In genomic region chr2:217289909-217290283, GRCh38 we compare ENCODE assay signal across 12 cellular contexts.
A peak's percentile ranks its signal among the peaks of the same experiment; 100 is the strongest.
DNase-seq lines count a peak whose midpoint lies in the region; ATAC-seq and TF ChIP-seq lines count a peak whose summit lies in the region.
"Had no signal": no experiment of that assay in that cellular context is flagged by ENCODE, and none has a peak within 500 bp of the region (broad histone marks: within the 10 kb centered on the region; RNA-seq: fewer than 3 reads in every experiment).

No MANE protein-coding gene starts in this region.

- peaks cover 18% of the 10 kb centered on the region for H3K36me3 Mint-ChIP-seq in WTC11
- H3K36me3 Mint-ChIP-seq in activated CD4-positive, alpha-beta T cell treated with anti-CD3 and anti-CD28 coated beads, Interleukin-2, amount 10 ng/mL, durations not matched to agents 24 days and 14 days (ENCODE audit: low read depth) = no peaks in the 10 kb centered on the region
- no peaks in the 10 kb centered on the region for H3K36me3 Mint-ChIP-seq in activated naive CD4-positive, alpha-beta T cell treated with anti-CD3 and anti-CD28 coated beads, Interleukin-2, amount 10 ng/mL, durations not matched to agents 7 days and 5 days
- H3K36me3 Mint-ChIP-seq: activated naive CD4-positive, alpha-beta T cell treated with anti-CD3 and anti-CD28 coated beads, Interleukin-2, amount 50 U/mL, for 24 hours had no signal

- peaks cover 20% of the 10 kb centered on the region for H3K9me3 Mint-ChIP-seq in WTC11
- H3K9me3 Mint-ChIP-seq in activated CD4-positive, alpha-beta T cell treated with anti-CD3 and anti-CD28 coated beads, Interleukin-2, amount 10 ng/mL, durations not matched to agents 24 days and 14 days = peaks cover 10% of the 10 kb centered on the region
- H3K9me3 Mint-ChIP-seq in activated naive CD4-positive, alpha-beta T cell treated with anti-CD3 and anti-CD28 coated beads, Interleukin-2, amount 10 ng/mL, durations not matched to agents 7 days and 5 days = no peaks in the 10 kb centered on the region
- H3K9me3 Mint-ChIP-seq: activated naive CD4-positive, alpha-beta T cell treated with anti-CD3 and anti-CD28 coated beads, Interleukin-2, amount 50 U/mL, for 24 hours had no signal

- intact Hi-C loops in posterior cingulate gyrus (cut with DNase I) = no loop called here
- intact Hi-C loops in activated CD4-positive, alpha-beta T cell treated with anti-CD3 and anti-CD28 coated beads, Interleukin-2, amount 10 ng/mL, durations not matched to agents 24 days and 14 days (cut with micrococcal nuclease) = no loop called here

- peak overlapping the region; percentile 5; the same call in 1 of the 2 replicates for H3K4me3 Mint-ChIP-seq in WTC11
- no peak overlapping the region for H3K4me3 Mint-ChIP-seq in activated CD4-positive, alpha-beta T cell treated with anti-CD3 and anti-CD28 coated beads, Interleukin-2, amount 10 ng/mL, durations not matched to agents 24 days and 14 days
- no peak overlapping the region for H3K4me3 Mint-ChIP-seq in activated naive CD4-positive, alpha-beta T cell treated with anti-CD3 and anti-CD28 coated beads, Interleukin-2, amount 10 ng/mL, durations not matched to agents 7 days and 5 days
- H3K4me3 Mint-ChIP-seq: activated naive CD4-positive, alpha-beta T cell treated with anti-CD3 and anti-CD28 coated beads, Interleukin-2, amount 50 U/mL, for 24 hours had no signal

- CTCF ChIA-PET in WTC11 (lab: Charles Lee) = no interaction called here
- CTCF ChIA-PET in activated naive CD4-positive, alpha-beta T cell treated with anti-CD3 and anti-CD28 coated beads, Interleukin-2, amount 10 ng/mL, durations not matched to agents 7 days and 5 days (lab: Charles Lee) = no interaction called here

- peaks cover 16% of the 10 kb centered on the region for H3K4me1 Mint-ChIP-seq in WTC11
- no peaks in the 10 kb centered on the region for H3K4me1 Mint-ChIP-seq in activated CD4-positive, alpha-beta T cell treated with anti-CD3 and anti-CD28 coated beads, Interleukin-2, amount 10 ng/mL, durations not matched to agents 24 days and 14 days
- no peaks in the 10 kb centered on the region for H3K4me1 Mint-ChIP-seq in activated naive CD4-positive, alpha-beta T cell treated with anti-CD3 and anti-CD28 coated beads, Interleukin-2, amount 10 ng/mL, durations not matched to agents 7 days and 5 days
- H3K4me1 Mint-ChIP-seq: activated naive CD4-positive, alpha-beta T cell treated with anti-CD3 and anti-CD28 coated beads, Interleukin-2, amount 50 U/mL, for 24 hours had no signal

- DNase-seq in COR-L47 (lab: John Stamatoyannopoulos, UW) (peak; percentile 72), NCI-H1436 (lab: John Stamatoyannopoulos, UW) (peak; percentile 86), WTC11 (ENCODE audit: low spot score) (no peak), islet precursor cell (peak; percentile 92), posterior cingulate gyrus (no peak)
- DNase-seq in activated CD4-positive, alpha-beta T cell treated with anti-CD3 and anti-CD28 coated beads, Interleukin-2, amount 10 ng/mL, durations not matched to agents 24 days and 14 days = no peak
- DNase-seq in activated naive CD4-positive, alpha-beta T cell treated with anti-CD3 and anti-CD28 coated beads, Interleukin-2, amount 10 ng/mL, durations not matched to agents 7 days and 5 days = no peak
- DNase-seq: AML-193, occipital lobe, T1000 had no signal

- H3K27me3 Mint-ChIP-seq in WTC11 (ENCODE audit: low read depth) = peaks cover 25% of the 10 kb centered on the region
- no peaks in the 10 kb centered on the region for H3K27me3 Mint-ChIP-seq in activated CD4-positive, alpha-beta T cell treated with anti-CD3 and anti-CD28 coated beads, Interleukin-2, amount 10 ng/mL, durations not matched to agents 24 days and 14 days
- H3K27me3 Mint-ChIP-seq in activated naive CD4-positive, alpha-beta T cell treated with anti-CD3 and anti-CD28 coated beads, Interleukin-2, amount 10 ng/mL, durations not matched to agents 7 days and 5 days = no peaks in the 10 kb centered on the region
- H3K27me3 Mint-ChIP-seq: activated naive CD4-positive, alpha-beta T cell treated with anti-CD3 and anti-CD28 coated beads, Interleukin-2, amount 50 U/mL, for 24 hours had no signal

- POLR2A ChIA-PET in WTC11 (lab: Charles Lee) = no interaction called here

- no peak for TF ChIP-seq CTCF in WTC11 (IDR thresholded peaks at IDR 0.05)

- H3K27ac Mint-ChIP-seq in WTC11 = peak overlapping the region; percentile 60
- no peak overlapping the region for H3K27ac Mint-ChIP-seq in activated CD4-positive, alpha-beta T cell treated with anti-CD3 and anti-CD28 coated beads, Interleukin-2, amount 10 ng/mL, durations not matched to agents 24 days and 14 days
- no peak overlapping the region for H3K27ac Mint-ChIP-seq in activated naive CD4-positive, alpha-beta T cell treated with anti-CD3 and anti-CD28 coated beads, Interleukin-2, amount 10 ng/mL, durations not matched to agents 7 days and 5 days
- H3K27ac Mint-ChIP-seq: activated naive CD4-positive, alpha-beta T cell treated with anti-CD3 and anti-CD28 coated beads, Interleukin-2, amount 50 U/mL, for 24 hours had no signal

- ATAC-seq in WTC11 = peak; percentile 71
- ATAC-seq in GM18517 (IDR thresholded peaks at IDR 0.05; ENCODE audit: unreplicated experiment) = no peak

TF ChIP-seq in WTC11, 78 proteins besides CTCF, POLR2A, EP300 and RAD21:
- TF ChIP-seq ZNF423 (CRISPR knock-in tag; IDR thresholded peaks at IDR 0.05) = no peak
TF ChIP-seq in WTC11: peak in this region for 0.

Comparison
In these comparisons a context has a peak if more than half of its experiments do, and no peak if none do; other contexts are left out.
1. DNase-seq: peak in COR-L47 (single experiment), NCI-H1436 (single experiment) and islet precursor cell (single experiment); none in WTC11 (single experiment), posterior cingulate gyrus (0 of 10), activated CD4-positive, alpha-beta T cell treated with anti-CD3 and anti-CD28 coated beads, Interleukin-2, amount 10 ng/mL, durations not matched to agents 24 days and 14 days (single experiment) and activated naive CD4-positive, alpha-beta T cell treated with anti-CD3 and anti-CD28 coated beads, Interleukin-2, amount 10 ng/mL, durations not matched to agents 7 days and 5 days (single experiment).